Comparison of ENCODE assay signal across 9 cellular contexts in genomic region chr6:31952140-31952805, GRCh38. TPM values are rescaled to one million over a fixed set of nuclear protein-coding genes. Genes with fewer than 3 reads are reported as not detected.
DNase-seq lines count a peak whose midpoint lies in the region; ATAC-seq and TF ChIP-seq lines count a peak whose summit lies in the region.
"Had no signal": no experiment of that assay in that cellular context is flagged by ENCODE, and none has a peak within 500 bp of the region (broad histone marks: within the 10 kb centered on the region; RNA-seq: fewer than 3 reads in every experiment).

No MANE protein-coding gene starts in this region.

- H3K36me3 ChIP-seq in tibial nerve = peaks cover 7 to 66% (median 21%) of the 10 kb centered on the region in 3 donors

- 37 to 44% methylated on average over 5 of the region's 5 CpGs for WGBS in tibial nerve, 2 donors

- peak; percentile 68 for DNase-seq in COLO829 (ENCODE audit: low spot score)
- DNase-seq in HK-2 (ENCODE audit: unreplicated experiment) = peak; percentile 53
- DNase-seq in T-helper 17 cell = no peak
- peak in 8 of 10 donors; percentile 38 to 72 (median 50) for DNase-seq in dorsolateral prefrontal cortex
- peak; percentile 62 to 73 for DNase-seq in lung microvascular endothelial cell (ENCODE audit: low read depth in 2 of 2)
- DNase-seq in tibial nerve (ENCODE audit: low spot score in 2 of 2) = peak; percentile 37 to 58
- no peak for DNase-seq in DMS153 (lab: John Stamatoyannopoulos, UW)

- H3K27ac ChIP-seq in dorsolateral prefrontal cortex (peak overlapping the region in 9 of 59 donors; percentile 1 to 60 (median 32)), tibial nerve (peak overlapping the region in 2 of 4 donors; percentile 26 to 65)
- H3K27ac ChIP-seq: SK-N-MC had no signal

- no peak overlapping the region for H3K4me3 Mint-ChIP-seq in T-helper 17 cell

- H3K27ac Mint-ChIP-seq in T-helper 17 cell = peak overlapping the region; percentile 62

- ATAC-seq in T-helper 17 cell (peak; percentile 52), GM19397 (IDR thresholded peaks at IDR 0.05; ENCODE audit: unreplicated experiment) (no peak)

- TF ChIP-seq POLR2A in tibial nerve (IDR thresholded peaks at IDR 0.05) = no peak

- H3K4me3 ChIP-seq in dorsolateral prefrontal cortex (no peak overlapping the region), tibial nerve (no peak overlapping the region)
- H3K4me3 ChIP-seq: SK-N-MC had no signal

- TF ChIP-seq CTCF in dorsolateral prefrontal cortex (IDR thresholded peaks at IDR 0.05 in 54 of 56, conservative IDR thresholded peaks at IDR 0.05 in 2 of 56; ENCODE audit: low read depth in 1 of 56, partially characterized antibody in 56 of 56) (peak; percentile 41 to 82 (median 70)), tibial nerve (IDR thresholded peaks at IDR 0.05) (peak; percentile 55 to 71 (median 67))

- H3K4me1 Mint-ChIP-seq in T-helper 17 cell = peaks cover 6% of the 10 kb centered on the region

- H3K27me3 Mint-ChIP-seq in T-helper 17 cell = no peaks in the 10 kb centered on the region

- H3K27me3 ChIP-seq in dorsolateral prefrontal cortex = no peaks in the 10 kb centered on the region
- no peaks in the 10 kb centered on the region for H3K27me3 ChIP-seq in tibial nerve

- H3K9me3 ChIP-seq in T-helper 17 cell (ENCODE audit: control insufficient read depth, low read length, poor library complexity, severe bottlenecking) = no peaks in the 10 kb centered on the region
- no peaks in the 10 kb centered on the region for H3K9me3 ChIP-seq in tibial nerve

- intact Hi-C loops in dorsolateral prefrontal cortex (cut with DNase I) = loop anchor here (2.0 to 10.0 kb wide), 5 partner anchors 50 to 405 kb away; partner anchors contain the start of genes ATP6V1G2 (in 1 of the 2), LY6G5C (in 1 of the 2), NFKBIL1 (in 1 of the 2) and VARS1 (in 1 of the 2)

- H3K4me1 ChIP-seq in tibial nerve = peaks cover 0 to 17% (median under 1%) of the 10 kb centered on the region in 4 donors

- TF ChIP-seq EP300 in tibial nerve (IDR thresholded peaks at IDR 0.05) = peak in 1 of 2 donors; percentile 16

- peaks cover 7% of the 10 kb centered on the region for H3K36me3 Mint-ChIP-seq in T-helper 17 cell (ENCODE audit: low read depth)

RNA-seq across cellular contexts. Expression of gene CFB, which starts 6.4 kb away (rescaled TPM):
- total RNA-seq in T-helper 17 cell = under 1 TPM in 1 of 2 donors, not detected in 1; 0.65 TPM
- 10 to 100 TPM in 66 of 120 experiments, 1 to 10 TPM in 54; 3.8 to 32.2 (median 10.6) TPM for total RNA-seq in dorsolateral prefrontal cortex
- 0.44 and 0.60 TPM in 2 replicates for total RNA-seq in lung microvascular endothelial cell
- 10 to 100 TPM; 15.7 to 66.5 (median 26.2) TPM for total RNA-seq in tibial nerve

RNA-seq across cellular contexts. Expression of gene NELFE, which starts 6.5 kb away (rescaled TPM):
- 10 to 100 TPM; 45.8 to 46.2 TPM for total RNA-seq in T-helper 17 cell
- 10 to 100 TPM; 28.5 to 67.8 (median 43.3) TPM for total RNA-seq in dorsolateral prefrontal cortex
- 54.3 and 55.8 TPM in 2 replicates for total RNA-seq in lung microvascular endothelial cell
- 100 to 1,000 TPM in 1 of 4 donors, 10 to 100 TPM in 3; 74.1 to 101 (median 88.6) TPM for total RNA-seq in tibial nerve

RNA-seq across cellular contexts. Expression of gene SKIC2, which starts 6.7 kb away (rescaled TPM):
- total RNA-seq in T-helper 17 cell (10 to 100 TPM; 85.5 to 94.5 TPM), dorsolateral prefrontal cortex (100 to 1,000 TPM in 4 of 120 experiments, 10 to 100 TPM in 116; 48.6 to 115 (median 68.4) TPM), lung microvascular endothelial cell (22.7 and 30.2 TPM in 2 replicates), tibial nerve (10 to 100 TPM; 47.1 to 83.1 (median 48.2) TPM)

RNA-seq across cellular contexts. Expression of gene DXO, which starts 19.7 kb away (rescaled TPM):
- total RNA-seq in T-helper 17 cell (10 to 100 TPM; 31.9 to 35.0 TPM), dorsolateral prefrontal cortex (10 to 100 TPM; 15.3 to 38.3 (median 23.5) TPM), lung microvascular endothelial cell (5.9 and 10.1 TPM in 2 replicates), tibial nerve (10 to 100 TPM; 16.2 to 46.1 (median 34.3) TPM)

RNA-seq across cellular contexts. Expression of gene C2, which starts 24.8 kb away (rescaled TPM):
- total RNA-seq in T-helper 17 cell (1 to 10 TPM in 1 of 2 donors, not detected in 1; 2.1 TPM), dorsolateral prefrontal cortex (10 to 100 TPM in 19 of 120 experiments, 1 to 10 TPM in 101; 3.0 to 17.0 (median 6.9) TPM), lung microvascular endothelial cell (under 0.01 TPM in 1 of 2 replicates, not detected in the other), tibial nerve (10 to 100 TPM in 1 of 4 donors, 1 to 10 TPM in 3; 4.6 to 17.4 (median 6.1) TPM)

Comparison
In these comparisons a context has a peak if more than half of its experiments do, and no peak if none do; other contexts are left out.
1. DNase-seq: peak in COLO829 (single experiment), HK-2 (single experiment), dorsolateral prefrontal cortex (8 of 10), lung microvascular endothelial cell (2 of 2) and tibial nerve (2 of 2); none in T-helper 17 cell (0 of 3) and DMS153 (single experiment).